11 cellular contexts compared by ENCODE assay signal in genomic region chr1:217078010-217078704, GRCh38.
DNase-seq lines count a peak whose midpoint lies in the region; ATAC-seq and TF ChIP-seq lines count a peak whose summit lies in the region.
"Had no signal": no experiment of that assay in that cellular context is flagged by ENCODE, and none has a peak within 500 bp of the region (broad histone marks: within the 10 kb centered on the region; RNA-seq: fewer than 3 reads in every experiment).

No MANE protein-coding gene starts in this region.

- no peak overlapping the region for H3K4me3 Mint-ChIP-seq in activated CD8-positive, alpha-beta memory T cell treated with anti-CD3 and anti-CD28 coated beads, Interleukin-2, amount 10 ng/mL, durations not matched to agents 7 days and 5 days

- ATAC-seq in activated CD8-positive, alpha-beta memory T cell treated with anti-CD3 and anti-CD28 coated beads, Interleukin-2, amount 10 ng/mL, durations not matched to agents 7 days and 5 days: no peak
- ATAC-seq in GM19328 (IDR thresholded peaks at IDR 0.05; ENCODE audit: unreplicated experiment): no peak
- ATAC-seq: Panc1 had no signal

- H3K4me1 Mint-ChIP-seq in activated CD8-positive, alpha-beta memory T cell treated with anti-CD3 and anti-CD28 coated beads, Interleukin-2, amount 10 ng/mL, durations not matched to agents 7 days and 5 days: no peaks in the 10 kb centered on the region

- CTCF ChIA-PET in activated CD8-positive, alpha-beta memory T cell treated with anti-CD3 and anti-CD28 coated beads, Interleukin-2, amount 10 ng/mL, durations not matched to agents 7 days and 5 days (lab: Charles Lee): interaction anchor here (0.6 kb wide), 1 partner anchor 494 kb away, joined by 3 read pairs; no protein-coding TSS in a partner anchor

- H3K36me3 Mint-ChIP-seq in activated CD8-positive, alpha-beta memory T cell treated with anti-CD3 and anti-CD28 coated beads, Interleukin-2, amount 10 ng/mL, durations not matched to agents 7 days and 5 days: no peaks in the 10 kb centered on the region

- no peaks in the 10 kb centered on the region for H3K27me3 ChIP-seq in endocrine pancreas (ENCODE audit: control insufficient read depth, insufficient read depth, low read length)

- peak overlapping the region; percentile 70 for H3K27ac ChIP-seq in 22Rv1
- H3K27ac ChIP-seq in mesodermal cell (ENCODE audit: low read depth, low read length, severe bottlenecking): peak overlapping the region; percentile 48
- H3K27ac ChIP-seq: KMS-11 had no signal

- H3K27ac Mint-ChIP-seq in activated CD8-positive, alpha-beta memory T cell treated with anti-CD3 and anti-CD28 coated beads, Interleukin-2, amount 10 ng/mL, durations not matched to agents 7 days and 5 days: no peak overlapping the region

- no peaks in the 10 kb centered on the region for H3K9me3 ChIP-seq in endocrine pancreas (ENCODE audit: control insufficient read depth, low read length)
- no peaks in the 10 kb centered on the region for H3K9me3 ChIP-seq in mesodermal cell (ENCODE audit: control insufficient read depth, low read length)

- WGBS in mesodermal cell (ENCODE audit: insufficient coverage in 2 of 2), 2 experiments: 47 to 64% methylated on average over 2 to 3 of the region's 8 CpGs

- peak; percentile 57 for DNase-seq in NCI-H510A treated with DMSO at 0.1 percent for 48 hours (lab: John Stamatoyannopoulos, UW)
- no peak for DNase-seq in AML-193 (lab: John Stamatoyannopoulos, UW)
- no peak for DNase-seq in activated CD8-positive, alpha-beta memory T cell treated with anti-CD3 and anti-CD28 coated beads, Interleukin-2, amount 10 ng/mL, durations not matched to agents 7 days and 5 days
- no peak for DNase-seq in NCI-H446 (lab: John Stamatoyannopoulos, UW)
- DNase-seq: activated CD4-positive, alpha-beta T cell treated with anti-CD3 and anti-CD28 coated beads for 48 hours had no signal

- H3K9ac ChIP-seq in endocrine pancreas (ENCODE audit: control insufficient read depth, insufficient read depth, low read length): no peak overlapping the region
- H3K9ac ChIP-seq: KMS-11 had no signal

- H3K36me3 ChIP-seq in endocrine pancreas (ENCODE audit: control insufficient read depth, insufficient read depth, low read length) (no peaks in the 10 kb centered on the region), mesodermal cell (ENCODE audit: control insufficient read depth, insufficient read depth, low read length) (no peaks in the 10 kb centered on the region)

- no peaks in the 10 kb centered on the region for H3K9me3 Mint-ChIP-seq in activated CD8-positive, alpha-beta memory T cell treated with anti-CD3 and anti-CD28 coated beads, Interleukin-2, amount 10 ng/mL, durations not matched to agents 7 days and 5 days (ENCODE audit: low read depth)

- no peak for TF ChIP-seq CTCF in 22Rv1 (IDR thresholded peaks at IDR 0.05)

- H3K4me1 ChIP-seq in endocrine pancreas (ENCODE audit: control insufficient read depth, insufficient read depth, low read length) (peaks cover 19% of the 10 kb centered on the region), mesodermal cell (ENCODE audit: control insufficient read depth, insufficient read depth, low read length, poor library complexity, severe bottlenecking) (no peaks in the 10 kb centered on the region)

- H3K27me3 Mint-ChIP-seq in activated CD8-positive, alpha-beta memory T cell treated with anti-CD3 and anti-CD28 coated beads, Interleukin-2, amount 10 ng/mL, durations not matched to agents 7 days and 5 days: no peaks in the 10 kb centered on the region

- H3K4me3 ChIP-seq in endocrine pancreas (ENCODE audit: control insufficient read depth, insufficient read depth, low read length) (peak overlapping the region; percentile 78), mesodermal cell (ENCODE audit: extremely low read depth, insufficient read depth, low read length, poor library complexity, severe bottlenecking) (no peak overlapping the region)
